8 cellular contexts compared by ENCODE assay signal in the genomic region with DNA sequence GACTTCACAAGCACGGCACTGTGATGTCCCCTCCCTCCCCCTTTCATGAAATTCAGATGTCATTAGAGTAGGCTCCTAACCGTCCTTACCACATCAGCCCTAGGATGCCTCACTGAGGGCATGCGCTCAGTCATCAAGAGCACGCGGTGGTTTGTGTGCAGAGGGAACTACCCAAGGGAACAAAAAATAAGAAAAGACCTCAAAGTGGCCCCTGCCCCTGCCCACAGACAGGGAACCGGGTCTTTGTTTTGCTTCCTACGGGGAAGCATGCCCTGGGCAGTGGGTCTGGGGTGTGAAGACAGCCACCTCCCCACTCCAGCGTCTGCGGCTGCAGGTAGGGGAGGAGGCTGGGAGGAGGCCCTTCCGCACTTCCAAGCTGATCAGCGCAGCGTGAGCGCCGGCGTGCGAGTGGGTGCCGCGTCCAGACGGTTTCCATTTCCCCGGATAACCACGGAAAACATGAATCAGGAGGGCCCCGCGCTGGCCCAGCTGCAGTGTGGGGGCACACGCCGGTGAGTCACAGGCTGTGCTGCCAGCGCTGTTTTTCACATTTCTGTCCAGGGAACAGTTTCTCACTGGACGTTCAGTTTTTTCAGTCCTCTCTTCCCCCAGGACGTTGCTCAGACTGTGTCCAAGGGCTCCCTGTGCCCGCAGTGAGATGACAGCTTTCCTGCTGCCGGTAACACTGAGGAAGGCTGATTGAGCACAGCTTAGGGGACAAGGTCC.
DNase-seq lines count a peak whose midpoint lies in the region; ATAC-seq and TF ChIP-seq lines count a peak whose summit lies in the region.

No MANE protein-coding gene starts in this region.

- no peak overlapping the region for H3K4me3 Mint-ChIP-seq in stimulated activated memory B cell treated with anti-CD40 and anti-IgM and Interleukin-4, amounts not matched to agents 10 μg/mL and 1 μg/mL and 100 μg/mL, for 72 hours

- H3K27me3 ChIP-seq in lower lobe of right lung (ENCODE audit: low read depth), result no peaks in the 10 kb centered on the region

- H3K4me3 ChIP-seq in Jurkat, Clone E6-1 (ENCODE audit: low read length), result no peak overlapping the region
- H3K4me3 ChIP-seq in lower lobe of right lung, result no peak overlapping the region

- no peaks in the 10 kb centered on the region for H3K9me3 Mint-ChIP-seq in stimulated activated memory B cell treated with anti-CD40 and anti-IgM and Interleukin-4, amounts not matched to agents 10 μg/mL and 1 μg/mL and 100 μg/mL, for 72 hours

- no peaks in the 10 kb centered on the region for H3K36me3 ChIP-seq in lower lobe of right lung

- H3K36me3 Mint-ChIP-seq in stimulated activated memory B cell treated with anti-CD40 and anti-IgM and Interleukin-4, amounts not matched to agents 10 μg/mL and 1 μg/mL and 100 μg/mL, for 72 hours, result no peaks in the 10 kb centered on the region

- H3K27ac ChIP-seq in lower lobe of right lung, result peak overlapping the region; percentile 6

- no peaks in the 10 kb centered on the region for H3K9me3 ChIP-seq in lower lobe of right lung

- ATAC-seq in lower lobe of right lung (peak; percentile 18 to 24), HG02642 (IDR thresholded peaks at IDR 0.05; ENCODE audit: poor library complexity, unreplicated experiment) (no peak)
- ATAC-seq in stimulated activated memory B cell treated with anti-CD40 and anti-IgM and Interleukin-4, amounts not matched to agents 10 μg/mL and 1 μg/mL and 100 μg/mL, for 72 hours, result peak; percentile 39

- H3K4me1 Mint-ChIP-seq in stimulated activated memory B cell treated with anti-CD40 and anti-IgM and Interleukin-4, amounts not matched to agents 10 μg/mL and 1 μg/mL and 100 μg/mL, for 72 hours, result peaks cover 4% of the 10 kb centered on the region

- no peak overlapping the region for H3K27ac Mint-ChIP-seq in stimulated activated memory B cell treated with anti-CD40 and anti-IgM and Interleukin-4, amounts not matched to agents 10 μg/mL and 1 μg/mL and 100 μg/mL, for 72 hours

- intact Hi-C loops in lower lobe of right lung (cut with DNase I), result no loop called here

- peaks cover 22% of the 10 kb centered on the region for H3K27me3 Mint-ChIP-seq in stimulated activated memory B cell treated with anti-CD40 and anti-IgM and Interleukin-4, amounts not matched to agents 10 μg/mL and 1 μg/mL and 100 μg/mL, for 72 hours

- peaks cover 4% of the 10 kb centered on the region for H3K4me1 ChIP-seq in lower lobe of right lung

- no peak for TF ChIP-seq CTCF in lower lobe of right lung (IDR thresholded peaks at IDR 0.05)

- peak; percentile 51 for DNase-seq in Jurkat, Clone E6-1 (ENCODE audit: low read depth, low spot score)
- peak; percentile 9 for DNase-seq in activated T-helper 9 cell treated with anti-CD3 and anti-CD28 coated beads, Interleukin-2, amount 50 U/mL, for 16 hours (ENCODE audit: low read depth)
- DNase-seq in lower lobe of right lung (no peak), DMS53 (lab: John Stamatoyannopoulos, UW) (no peak), NCI-H345 (lab: John Stamatoyannopoulos, UW) (no peak), ecto neural progenitor cell (ENCODE audit: low spot score) (no peak)

Comparison
In these comparisons a context has a peak if more than half of its experiments do, and no peak if none do; other contexts are left out.
1. DNase-seq: peak in Jurkat, Clone E6-1 (single experiment) and activated T-helper 9 cell treated with anti-CD3 and anti-CD28 coated beads, Interleukin-2, amount 50 U/mL, for 16 hours (single experiment); none in lower lobe of right lung (single experiment), DMS53 (single experiment), NCI-H345 (single experiment) and ecto neural progenitor cell (single experiment).